11 cellular contexts compared by ENCODE assay signal in genomic region chr16:11734025-11734652, GRCh38. TPM values are rescaled to one million over a fixed set of nuclear protein-coding genes. Genes with fewer than 3 reads are reported as not detected.
DNase-seq lines count a peak whose midpoint lies in the region; FAIRE-seq and TF ChIP-seq lines count a peak whose summit lies in the region.
"Had no signal": no experiment of that assay in that cellular context is flagged by ENCODE, and none has a peak within 500 bp of the region (broad histone marks: within the 10 kb centered on the region; RNA-seq: fewer than 3 reads in every experiment).

No MANE protein-coding gene starts in this region.

- H3K36me3 ChIP-seq in mucosa of rectum (ENCODE audit: control insufficient read depth in 2 of 2, insufficient read depth in 2 of 2, low read length in 2 of 2) = peaks cover 55 to 62% of the 10 kb centered on the region in 2 donors

- POLR2A ChIA-PET in GM10248 (lab: Yijun Ruan, JAX) = interaction anchor here (0.6 to 0.7 kb wide), 2 partner anchors 9 to 53 kb away, joined by 3 to 4 read pairs; partner anchors contain the start of gene TXNDC11
- POLR2A ChIA-PET in activated CD4-positive, alpha-beta memory T cell treated with anti-CD3 and anti-CD28 coated beads for 36 hours (lab: Charles Lee) = no interaction called here

- peaks cover 12 to 14% of the 10 kb centered on the region in 2 donors for H3K4me1 ChIP-seq in mucosa of rectum (ENCODE audit: control insufficient read depth in 2 of 2, insufficient read depth in 2 of 2, low read length in 2 of 2)

- peaks cover 55% of the 10 kb centered on the region for H3K36me3 Mint-ChIP-seq in activated CD4-positive, alpha-beta memory T cell treated with anti-CD3 and anti-CD28 coated beads for 36 hours

- DNase-seq in GM10248 (ENCODE audit: extremely low spot score) = peak; percentile 51
- DNase-seq in GM19239 (ENCODE audit: insufficient read length, low spot score) = no peak
- no peak for DNase-seq in activated CD4-positive, alpha-beta memory T cell treated with anti-CD3 and anti-CD28 coated beads for 36 hours
- DNase-seq in NCI-H2081 treated with DMSO at 0.1 percent for 48 hours (lab: John Stamatoyannopoulos, UW) = no peak
- no peak for DNase-seq in dedifferentiated amniotic fluid mesenchymal stem cell (ENCODE audit: extremely low spot score)
- DNase-seq in stimulated activated CD4-positive, alpha-beta T cell treated with anti-CD3 and anti-CD28 coated beads, Interleukin-12 subunit alpha, Interleukin-12 subunit beta, amount 100 ng/mL, for 4 hours = no peak
- DNase-seq: COR-L47, small intestine had no signal

- peak overlapping the region; percentile 11 for H3K27ac Mint-ChIP-seq in activated CD4-positive, alpha-beta memory T cell treated with anti-CD3 and anti-CD28 coated beads for 36 hours

- no peak for TF ChIP-seq CTCF in GM10248 (IDR thresholded peaks at IDR 0.05; ENCODE audit: control extremely low read depth, extremely low read depth, low read depth, missing control alignments)

- H3K4me3 Mint-ChIP-seq in activated CD4-positive, alpha-beta memory T cell treated with anti-CD3 and anti-CD28 coated beads for 36 hours = no peak overlapping the region

- no peak overlapping the region for H3K9ac ChIP-seq in mucosa of rectum (ENCODE audit: low read depth in 1 of 2, low read length in 2 of 2)

- peak overlapping the region; percentile 16 to 27 for H3K27ac ChIP-seq in mucosa of rectum (ENCODE audit: low read depth in 2 of 2, low read length in 2 of 2)

- no peaks in the 10 kb centered on the region for H3K9me3 Mint-ChIP-seq in activated CD4-positive, alpha-beta memory T cell treated with anti-CD3 and anti-CD28 coated beads for 36 hours
- H3K9me3 Mint-ChIP-seq: brain had no signal

- CTCF ChIA-PET in GM10248 (lab: Yijun Ruan, JAX) = interaction anchor here (1.0 to 2.1 kb wide), 5 partner anchors 19 to 202 kb away, joined by 3 to 10 read pairs (median 5); partner anchors contain the start of gene ZC3H7A
- CTCF ChIA-PET in activated CD4-positive, alpha-beta memory T cell treated with anti-CD3 and anti-CD28 coated beads for 36 hours (lab: Charles Lee) = interaction anchor here (0.7 to 0.9 kb wide), 2 partner anchors 63 to 333 kb away, joined by 3 to 4 read pairs; partner anchors contain the start of gene ZC3H7A

- no peak overlapping the region for H3K4me3 ChIP-seq in mucosa of rectum (ENCODE audit: low read length in 2 of 2)

- FAIRE-seq in GM19239 (lab: Jason Lieb, UNC) = peak; percentile 11
- FAIRE-seq: endothelial cell of umbilical vein, small intestine had no signal

- no peaks in the 10 kb centered on the region for H3K27me3 Mint-ChIP-seq in activated CD4-positive, alpha-beta memory T cell treated with anti-CD3 and anti-CD28 coated beads for 36 hours
- H3K27me3 Mint-ChIP-seq: brain had no signal

- H3K4me1 Mint-ChIP-seq in activated CD4-positive, alpha-beta memory T cell treated with anti-CD3 and anti-CD28 coated beads for 36 hours (ENCODE audit: low read depth) = peaks cover 56% of the 10 kb centered on the region

- intact Hi-C loops in activated CD4-positive, alpha-beta memory T cell treated with anti-CD3 and anti-CD28 coated beads for 36 hours (cut with micrococcal nuclease) = no loop called here

- no peaks in the 10 kb centered on the region for H3K9me3 ChIP-seq in mucosa of rectum (ENCODE audit: control insufficient read depth in 2 of 2, low read length in 2 of 2)

- H3K27me3 ChIP-seq in mucosa of rectum (ENCODE audit: control insufficient read depth in 2 of 2, insufficient read depth in 2 of 2, low read length in 2 of 2) = no peaks in the 10 kb centered on the region

RNA-seq across cellular contexts. Expression of gene TXNDC11, which starts 8.5 kb away (rescaled TPM):
- 10 to 100 TPM; 28.4 to 29.9 TPM for total RNA-seq in activated CD4-positive, alpha-beta memory T cell treated with anti-CD3 and anti-CD28 coated beads for 36 hours
